In the genomic region with DNA sequence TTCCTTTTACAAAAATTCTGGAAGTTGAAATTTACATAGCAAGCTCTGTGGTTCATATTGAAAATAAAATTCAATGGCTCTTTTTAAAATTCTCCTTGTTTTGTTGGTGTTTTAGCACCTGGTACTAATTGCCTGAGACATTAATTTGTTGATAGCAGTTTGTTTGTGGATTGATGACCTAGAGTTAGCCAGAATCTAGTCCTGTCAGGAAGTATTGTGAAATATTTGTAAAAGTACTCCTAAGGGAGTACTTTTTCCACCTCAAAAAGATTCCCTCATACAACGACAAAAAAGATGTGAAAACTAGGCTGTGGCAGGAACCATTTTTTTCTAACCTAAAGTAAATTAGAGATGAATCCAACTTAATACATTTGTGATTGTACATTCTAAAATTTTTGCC, we compare ENCODE assay signal across 31 cellular contexts.
"Had no signal": no experiment of that assay in that cellular context is flagged by ENCODE, and none has a peak within 500 bp of the region (broad histone marks: within the 10 kb centered on the region; RNA-seq: fewer than 3 reads in every experiment).

No MANE protein-coding gene starts in this region.

- H3K4me3 ChIP-seq: adrenal gland, body of pancreas, esophagus squamous epithelium, gastrocnemius medialis, heart left ventricle had no signal

- H3K27ac ChIP-seq: adrenal gland, esophagus squamous epithelium, foreskin keratinocyte, gastrocnemius medialis, heart left ventricle, WERI-Rb-1 had no signal

- DNase-seq: activated B cell treated with CpG ODN at 0.5 μM for 24 hours; activated CD4-positive, alpha-beta memory T cell treated with anti-CD3 and anti-CD28 coated beads for 36 hours; activated CD4-positive, alpha-beta T cell treated with anti-CD3 and anti-CD28 coated beads for 48 hours; activated CD8-positive, alpha-beta memory T cell treated with anti-CD3 and anti-CD28 coated beads, Interleukin-2, amount 10 ng/mL, durations not matched to agents 7 days and 5 days; activated CD8-positive, alpha-beta memory T cell treated with anti-CD3 and anti-CD28 coated beads, Interleukin-2, amount 50 U/mL, for 4 hours; activated CD8-positive, alpha-beta T cell treated with anti-CD3 and anti-CD28 coated beads, Interleukin-2, amount 10 ng/mL, durations not matched to agents 7 days and 5 days; activated effector memory CD4-positive, alpha-beta T cell treated with anti-CD3 and anti-CD28 coated beads, Interleukin-2, amount 50 U/mL, for 16 hours; activated naive CD4-positive, alpha-beta T cell treated with anti-CD3 and anti-CD28 coated beads for 36 hours; activated naive CD8-positive, alpha-beta T cell treated with anti-CD3 and anti-CD28 coated beads for 36 hours; activated naive CD8-positive, alpha-beta T cell treated with anti-CD3 and anti-CD28 coated beads, Interleukin-2, amount 50 U/mL, for 24 hours; activated T-cell treated with anti-CD3 and anti-CD28 coated beads, Interleukin-2, amount 50 U/mL, for 1 hour; activated T-cell treated with anti-CD3 and anti-CD28 coated beads, Interleukin-2, amount 50 U/mL, for 48 hours; adrenal gland; amygdala; aorta; caudate nucleus; cortex of kidney; dermis blood vessel endothelial cell; effector CD4-positive, alpha-beta T cell; effector memory CD8-positive, alpha-beta T cell; esophagus squamous epithelium; foreskin keratinocyte; gastrocnemius medialis; glutamatergic neuron; heart left ventricle; T-helper 1 cell; T-helper 17 cell; T1000; WERI-Rb-1 had no signal

- ATAC-seq: activated CD4-positive, CD25-positive, alpha-beta regulatory T cell treated with anti-CD3 and anti-CD28 coated beads, Interleukin-2, amount 50 U/mL, for 24 hours; activated CD8-positive, alpha-beta memory T cell treated with anti-CD3 and anti-CD28 coated beads, Interleukin-2, amount 10 ng/mL, durations not matched to agents 7 days and 5 days; activated CD8-positive, alpha-beta T cell treated with anti-CD3 and anti-CD28 coated beads, Interleukin-2, amount 10 ng/mL, durations not matched to agents 7 days and 5 days; activated naive CD8-positive, alpha-beta T cell treated with anti-CD3 and anti-CD28 coated beads, Interleukin-2, amount 50 U/mL, for 24 hours; effector memory CD8-positive, alpha-beta T cell; foreskin keratinocyte; gastrocnemius medialis; heart left ventricle; T-helper 17 cell had no signal

- H3K9me3 ChIP-seq: adrenal gland, body of pancreas, esophagus squamous epithelium, gastrocnemius medialis had no signal

- H3K4me1 ChIP-seq: adrenal gland, body of pancreas, esophagus squamous epithelium, foreskin keratinocyte, gastrocnemius medialis, heart left ventricle had no signal

- H3K27me3 ChIP-seq: adrenal gland, body of pancreas, esophagus squamous epithelium, foreskin keratinocyte, gastrocnemius medialis, heart left ventricle had no signal

- H3K36me3 ChIP-seq: adrenal gland, esophagus squamous epithelium, gastrocnemius medialis, heart left ventricle, WERI-Rb-1 had no signal
